In the genomic region with DNA sequence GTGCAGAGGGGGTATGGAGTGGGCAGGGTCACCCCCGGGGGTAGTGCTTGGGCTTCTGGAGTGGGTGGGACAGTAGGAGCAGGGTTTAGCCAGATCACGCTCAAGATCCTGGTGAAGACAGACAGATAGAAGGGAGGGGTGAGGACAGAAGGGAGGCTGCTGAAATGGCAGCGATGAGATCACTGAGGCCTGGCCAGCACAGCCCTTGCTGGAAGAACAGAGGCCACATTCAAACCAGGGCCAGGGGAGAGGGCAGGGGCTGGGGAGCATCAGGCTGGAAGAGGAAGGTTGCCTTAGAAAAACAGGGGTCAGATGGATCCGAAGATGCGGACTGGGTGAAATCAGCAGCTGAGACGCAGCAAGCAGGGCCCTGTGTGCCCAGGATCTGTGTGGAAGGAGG, we compare ENCODE assay signal across 21 cellular contexts.
DNase-seq lines count a peak whose midpoint lies in the region; ATAC-seq, FAIRE-seq and TF ChIP-seq lines count a peak whose summit lies in the region.
"Had no signal": no experiment of that assay in that cellular context is flagged by ENCODE, and none has a peak within 500 bp of the region (broad histone marks: within the 10 kb centered on the region; RNA-seq: fewer than 3 reads in every experiment).

No MANE protein-coding gene starts in this region.

- H3K36me3 ChIP-seq in body of pancreas (replicated peaks in 1 of 2; ENCODE audit: insufficient read depth in 1 of 2, low read depth in 2 of 2) (peaks cover 0 to 8% of the 10 kb centered on the region in 2 donors), hepatocyte (replicated peaks; ENCODE audit: insufficient read depth, low read depth) (no peaks in the 10 kb centered on the region), pancreas (peaks cover 6 to 17% (median 7%) of the 10 kb centered on the region in 3 donors)
- H3K36me3 ChIP-seq: WERI-Rb-1 had no signal

- H3K4me2 ChIP-seq in hepatocyte = peak overlapping the region; percentile 31

- peaks cover 2% of the 10 kb centered on the region for H4K20me1 ChIP-seq in hepatocyte (ENCODE audit: insufficient read depth, poor library complexity, severe bottlenecking)

- H3K9me3 ChIP-seq in body of pancreas = no peaks in the 10 kb centered on the region
- no peaks in the 10 kb centered on the region for H3K9me3 ChIP-seq in hepatocyte (ENCODE audit: low read depth)
- no peaks in the 10 kb centered on the region for H3K9me3 ChIP-seq in pancreas
- H3K9me3 ChIP-seq: gastroesophageal sphincter, vagina had no signal

- H3K27me3 ChIP-seq in body of pancreas (no peaks in the 10 kb centered on the region), hepatocyte (no peaks in the 10 kb centered on the region), pancreas (no peaks in the 10 kb centered on the region)
- H3K27me3 ChIP-seq: gastroesophageal sphincter, vagina had no signal

- intact Hi-C loops in body of pancreas (cut with DNase I) (no loop called here), pancreas (cut with DNase I) (loop anchor here in 1 of 3 donors (10.0 kb wide), 1 partner anchor 202 kb away; no protein-coding TSS in a partner anchor)

- WGBS in body of pancreas, 2 donors = 42 to 56% methylated on average over 6 of the region's 6 CpGs
- 84% methylated on average over 6 of the region's 6 CpGs for WGBS in hepatocyte (ENCODE audit: low lambda C conversion rate, missing lambda C conversion rate)
- 50 to 51% methylated on average over 6 of the region's 6 CpGs for WGBS in pancreas, 2 donors

- H3K9me2 ChIP-seq in hepatocyte (replicated peaks; ENCODE audit: insufficient read depth) = no peaks in the 10 kb centered on the region

- no peak for TF ChIP-seq POLR2A in body of pancreas (IDR thresholded peaks at IDR 0.05)

- no peak for FAIRE-seq in pancreas (lab: Jason Lieb, UNC)
- FAIRE-seq: endothelial cell of umbilical vein had no signal

- ATAC-seq in body of pancreas (no peak), pancreas (peak in 3 of 4 donors; percentile 3 to 31 (median 12)), HG02759 (IDR thresholded peaks at IDR 0.05; ENCODE audit: unreplicated experiment) (no peak)
- ATAC-seq: activated naive CD8-positive, alpha-beta T cell treated with anti-CD3 and anti-CD28 coated beads, Interleukin-2, amount 50 U/mL, for 24 hours; activated T-helper 17 cell treated with anti-CD3 and anti-CD28 coated beads, Interleukin-2, amount 50 U/mL, for 72 hours; gastroesophageal sphincter; stimulated activated naive CD8-positive, alpha-beta T cell treated with anti-CD3 and anti-CD28 coated beads, Interleukin-15, Interleukin-2, amounts not matched to agents 100 U/mL and 50 U/mL, for 24 hours had no signal

- H3K4me1 ChIP-seq in body of pancreas (peaks cover 83% of the 10 kb centered on the region), hepatocyte (ENCODE audit: insufficient read depth) (peaks cover 44% of the 10 kb centered on the region), pancreas (peaks cover 37 to 63% (median 45%) of the 10 kb centered on the region in 3 donors)

- peaks cover 56% of the 10 kb centered on the region for H3K79me2 ChIP-seq in hepatocyte

- TF ChIP-seq CTCF in C4-2B (conservative IDR thresholded peaks at IDR 0.05) = no peak
- TF ChIP-seq CTCF in body of pancreas (IDR thresholded peaks at IDR 0.05) = no peak
- TF ChIP-seq CTCF in hepatocyte (IDR thresholded peaks at IDR 0.05; ENCODE audit: poor library complexity) = no peak
- TF ChIP-seq CTCF in pancreas (IDR thresholded peaks at IDR 0.05) = no peak

- H2AFZ ChIP-seq in hepatocyte = no peak overlapping the region

- H3K27ac ChIP-seq in C4-2B (peak overlapping the region; percentile 32), body of pancreas (peak overlapping the region; percentile 53 to 67 (median 64)), hepatocyte (peak overlapping the region; percentile 39), pancreas (peak overlapping the region; percentile 31 to 67 (median 48))
- H3K27ac ChIP-seq: vagina, WERI-Rb-1 had no signal

- DNase-seq in body of pancreas = no peak
- no peak for DNase-seq in hepatocyte (ENCODE audit: low spot score)
- no peak for DNase-seq in pancreas
- DNase-seq in ureter (ENCODE audit: low spot score) = no peak
- no peak for DNase-seq in RPMI8226
- no peak for DNase-seq in NCI-H1694 (lab: John Stamatoyannopoulos, UW)
- DNase-seq: ACHN; activated naive CD8-positive, alpha-beta T cell treated with anti-CD3 and anti-CD28 coated beads, Interleukin-2, amount 50 U/mL, for 24 hours; CD4-positive, alpha-beta memory T cell; cerebellar nuclear complex; KG1; NCI-H1092 treated with DMSO at 0.1 percent for 48 hours; stimulated activated naive CD8-positive, alpha-beta T cell treated with anti-CD3 and anti-CD28 coated beads, Interleukin-15, Interleukin-2, amounts not matched to agents 100 U/mL and 50 U/mL, for 24 hours; SW 1271; WERI-Rb-1 had no signal

- H3K4me3 ChIP-seq in body of pancreas = no peak overlapping the region
- H3K4me3 ChIP-seq in hepatocyte = no peak overlapping the region
- no peak overlapping the region for H3K4me3 ChIP-seq in pancreas
- H3K4me3 ChIP-seq: gastroesophageal sphincter, vagina had no signal

Comparison
In these comparisons a context has a peak if more than half of its experiments do, and no peak if none do; other contexts are left out.
1. ATAC-seq: peak in pancreas (3 of 4); none in body of pancreas (single experiment) and HG02759 (single experiment).
2. Peak in every context shown above with its lines, with median percentiles within 50 percentile points of each other: H3K27ac ChIP-seq.